9 cellular contexts compared by ENCODE assay signal in genomic region chr16:29993903-29994612, GRCh38. TPM values are rescaled to one million over a fixed set of nuclear protein-coding genes. Genes with fewer than 3 reads are reported as not detected.
DNase-seq lines count a peak whose midpoint lies in the region; ATAC-seq, FAIRE-seq and TF ChIP-seq lines count a peak whose summit lies in the region.
"Had no signal": no experiment of that assay in that cellular context is flagged by ENCODE, and none has a peak within 500 bp of the region (broad histone marks: within the 10 kb centered on the region; RNA-seq: fewer than 3 reads in every experiment).

No MANE protein-coding gene starts in this region.

- no peak overlapping the region for H3K4ac ChIP-seq in H1 (replicated peaks; ENCODE audit: insufficient read length, low read depth, low read length)

- H3K9me2 ChIP-seq in OCI-LY7 (ENCODE audit: insufficient read depth, low read length), result no peaks in the 10 kb centered on the region

- TF ChIP-seq POLR2A in H1 (IDR thresholded peaks at IDR 0.05; ENCODE audit: control extremely low read depth in 1 of 2, low read depth in 2 of 2, low read length in 2 of 2), result no peak

- H4K8ac ChIP-seq in H1 (ENCODE audit: extremely low read depth, insufficient read depth, low read length), result no peak overlapping the region

- H3K79me2 ChIP-seq in OCI-LY7 (ENCODE audit: insufficient read depth, low read depth, low read length) (peaks cover 12% of the 10 kb centered on the region; the same call in 1 of the 2 replicates), H1 (ENCODE audit: control insufficient read depth in 1 of 2, insufficient read depth in 2 of 2, low read length in 2 of 2) (peaks cover 0 to 7% of the 10 kb centered on the region in 2 experiments; a peak in 1 of 4 replicates)

- H2BK12ac ChIP-seq in H1 (ENCODE audit: low read depth, low read length), result no peak overlapping the region

- no peak overlapping the region for H4K5ac ChIP-seq in H1 (ENCODE audit: insufficient read length, low read depth, low read length)

- TF ChIP-seq EP300 in H1 (IDR thresholded peaks at IDR 0.05; ENCODE audit: borderline replicate concordance in 1 of 2, low read depth in 2 of 2, low read length in 2 of 2), result no peak

- intact Hi-C loops in OCI-LY7 (cut with micrococcal nuclease; ENCODE audit: unreplicated experiment) (loop anchor here (10.0 kb wide), 1 partner anchor 381 kb away; the partner anchor contains the start of genes MYL11 and TBC1D10B), psoas muscle (cut with DNase I) (loop anchor here (1.0 to 2.0 kb wide), 2 partner anchors 18 to 19 kb away; no protein-coding TSS in a partner anchor)

- peak overlapping the region; percentile 44; the same call in 1 of the 2 replicates for H2AK5ac ChIP-seq in H1 (ENCODE audit: low read depth, low read length)

- no peak overlapping the region for H2BK5ac ChIP-seq in H1 (ENCODE audit: low read depth, low read length)

- BruUV-seq in OCI-LY7 (replicated peaks; lab: Mats Ljungman, UMichigan), result TSS peak; percentile 88

- peak overlapping the region; percentile 90 for H3K27ac ChIP-seq in OCI-LY7 (ENCODE audit: low read depth, low read length, poor library complexity, severe bottlenecking)
- no peak overlapping the region for H3K27ac ChIP-seq in H1 (ENCODE audit: low read depth, low read length)
- peak overlapping the region; percentile 99 for H3K27ac ChIP-seq in psoas muscle

- no peak overlapping the region for H2AFZ ChIP-seq in OCI-LY7 (ENCODE audit: low read length)
- no peak overlapping the region for H2AFZ ChIP-seq in H1 (ENCODE audit: low read length)

- H4K20me1 ChIP-seq in OCI-LY7 (ENCODE audit: insufficient read depth, low read length) (no peaks in the 10 kb centered on the region), H1 (replicated peaks in 1 of 2; ENCODE audit: control insufficient read depth in 1 of 2, insufficient read depth in 2 of 2, low read length in 2 of 2) (no peaks in the 10 kb centered on the region)

- H3K9me3 ChIP-seq in OCI-LY7 (ENCODE audit: low read length) (no peaks in the 10 kb centered on the region), H1 (ENCODE audit: insufficient read depth in 2 of 2, low read depth in 1 of 2, low read length in 1 of 2) (no peaks in the 10 kb centered on the region), psoas muscle (no peaks in the 10 kb centered on the region)

- H3K4me1 ChIP-seq in OCI-LY7 (ENCODE audit: insufficient read depth, low read length, poor library complexity, severe bottlenecking) (peaks cover 27% of the 10 kb centered on the region), H1 (replicated peaks in 1 of 4; ENCODE audit: control insufficient read depth in 3 of 4, insufficient read depth in 4 of 4, low read length in 3 of 4) (peaks cover 0 to 8% (median 3%) of the 10 kb centered on the region in 4 experiments; a peak in 4 of 7 replicates), psoas muscle (peaks cover 21% of the 10 kb centered on the region)

- H2BK120ac ChIP-seq in H1 (replicated peaks; ENCODE audit: low read depth, low read length), result no peak overlapping the region

- no peak for TF ChIP-seq RAD21 in H1 (IDR thresholded peaks at IDR 0.05 in 1 of 2, conservative IDR thresholded peaks at IDR 0.05 in 1 of 2; ENCODE audit: low read depth in 2 of 2, low read length in 2 of 2)

- peak overlapping the region; percentile 88 for H3K4me2 ChIP-seq in OCI-LY7 (ENCODE audit: low read length)
- peak overlapping the region in 1 of 2 experiments; percentile 78; a peak in 2 of 4 replicates for H3K4me2 ChIP-seq in H1 (ENCODE audit: insufficient read depth in 1 of 2, low read depth in 2 of 2, low read length in 2 of 2)

- no peak overlapping the region for H2BK20ac ChIP-seq in H1 (ENCODE audit: low read length)

- peaks cover 3% of the 10 kb centered on the region; the same call in 1 of the 2 replicates for H3K79me1 ChIP-seq in H1 (ENCODE audit: low read depth, low read length)

- no peak for ATAC-seq in psoas muscle

- no peaks in the 10 kb centered on the region for H3K27me3 ChIP-seq in H1 (replicated peaks in 1 of 4; ENCODE audit: control insufficient read depth in 3 of 4, extremely low read depth in 1 of 4, insufficient read depth in 3 of 4, low read length in 3 of 4)
- no peaks in the 10 kb centered on the region for H3K27me3 ChIP-seq in psoas muscle (ENCODE audit: insufficient read depth in 3 of 3, low read length in 2 of 3)

- no peak overlapping the region for H2BK15ac ChIP-seq in H1 (ENCODE audit: low read length)

- FAIRE-seq in H1 (lab: Jason Lieb, UNC), result no peak

- H3K23me2 ChIP-seq in H1 (ENCODE audit: low read depth, low read length), result peaks cover 9% of the 10 kb centered on the region; the same call in 1 of the 2 replicates

- H4K91ac ChIP-seq in H1 (replicated peaks; ENCODE audit: insufficient read length, low read length), result no peak overlapping the region

- no peak overlapping the region for H3K56ac ChIP-seq in H1 (replicated peaks; ENCODE audit: insufficient read length, low read depth, low read length)

- H3K36me3 ChIP-seq in OCI-LY7 (ENCODE audit: insufficient read depth, low read length) (peaks cover 71% of the 10 kb centered on the region), H1 (ENCODE audit: control insufficient read depth in 2 of 4, insufficient read depth in 4 of 4, low read length in 3 of 4) (peaks cover 0 to 22% (median 3%) of the 10 kb centered on the region in 4 experiments; a peak in 6 of 8 replicates), psoas muscle (ENCODE audit: insufficient read depth in 1 of 2, low read depth in 1 of 2) (peaks cover 3 to 61% of the 10 kb centered on the region in 2 donors)

- 83% methylated on average over 8 of the region's 9 CpGs; no CpG with 5 or more reads in 1 of the 2 experiments for WGBS in H1 (ENCODE audit: extremely low coverage in 1 of 2, insufficient coverage in 1 of 2, insufficient read length in 1 of 2, insufficient replicate concordance in 2 of 2, low coverage in 1 of 2, low lambda C conversion rate in 2 of 2, missing lambda C conversion rate in 1 of 2), 2 experiments
- 79 to 91% (median 82%) methylated on average over 9 of the region's 9 CpGs for WGBS in psoas muscle, 3 donors

- H3K18ac ChIP-seq in H1 (ENCODE audit: extremely low read depth, low read length), result no peak overlapping the region

- H3K14ac ChIP-seq in H1 (ENCODE audit: insufficient read length), result no peak overlapping the region

- TF ChIP-seq CTCF in GM12864 (IDR thresholded peaks at IDR 0.05; ENCODE audit: low read depth, low read length, missing control alignments) (no peak), OCI-LY7 (conservative IDR thresholded peaks at IDR 0.05; ENCODE audit: low read length) (no peak), H1 (IDR thresholded peaks at IDR 0.05; ENCODE audit: control extremely low read depth in 1 of 3, insufficient read depth in 1 of 3, low read depth in 1 of 3, low read length in 3 of 3) (no peak), psoas muscle (IDR thresholded peaks at IDR 0.05) (no peak)

- H3K4me3 ChIP-seq in GM12864 (ENCODE audit: low read depth, low read length), result peak overlapping the region; percentile 80; the same call in 1 of the 2 replicates
- H3K4me3 ChIP-seq in OCI-LY7 (ENCODE audit: low read depth, low read length, poor library complexity, severe bottlenecking), result peak overlapping the region; percentile 85
- peak overlapping the region; percentile 75 to 91 (median 80); a peak in 5 of 8 replicates for H3K4me3 ChIP-seq in H1 (ENCODE audit: extremely low read depth in 1 of 4, insufficient read depth in 2 of 4, low read depth in 3 of 4, low read length in 4 of 4)
- peak overlapping the region; percentile 86 for H3K4me3 ChIP-seq in psoas muscle

- no peak overlapping the region; a peak in 1 of 7 replicates for H3K9ac ChIP-seq in H1 (replicated peaks in 1 of 4; ENCODE audit: extremely low read depth in 1 of 4, low read depth in 3 of 4, low read length in 3 of 4)

- no peak overlapping the region for H3K23ac ChIP-seq in H1 (ENCODE audit: insufficient read length)

- POLR2A ChIA-PET in OCI-LY7 (lab: Charles Lee), result interaction anchor here (1.3 to 2.9 kb wide), 3 partner anchors 21 to 68 kb away, joined by 4 to 11 read pairs (median 5); partner anchors contain the start of genes KCTD13, TAOK2 and TMEM219
- POLR2A ChIA-PET in H1 (lab: Charles Lee; ENCODE audit: partially characterized antibody), result interaction anchor here (0.7 to 5.5 kb wide), 16 partner anchors 11 to 204 kb away, joined by 3 to 34 read pairs (median 4); partner anchors contain the start of genes ASPHD1, C16orf92, CDIPT and DOC2A

- CTCF ChIA-PET in OCI-LY7 (lab: Charles Lee; ENCODE audit: unreplicated experiment), result no interaction called here
- CTCF ChIA-PET in H1 (lab: Charles Lee; ENCODE audit: partially characterized antibody), result interaction anchor here (0.9 to 2.5 kb wide), 5 partner anchors 10 to 37 kb away, joined by 3 to 9 read pairs (median 3); partner anchors contain the start of genes C16orf92 and TLCD3B

- DNase-seq in GM12864 (ENCODE audit: low read depth) (no peak), OCI-LY7 (ENCODE audit: low spot score) (no peak), H1 (ENCODE audit: low read depth in 1 of 2, low spot score in 2 of 2) (no peak), psoas muscle (no peak), NCI-H1436 (lab: John Stamatoyannopoulos, UW) (no peak), NCI-H748 treated with DMSO at 0.1 percent for 48 hours (lab: John Stamatoyannopoulos, UW) (no peak), DMS79 (lab: John Stamatoyannopoulos, UW) (no peak), kidney glomerular epithelial cell (lab: John Stamatoyannopoulos, UW) (no peak)

RNA-seq across cellular contexts. Expression of gene HIRIP3, which starts 1.4 kb away (rescaled TPM):
- total RNA-seq in OCI-LY7 (2014; rRNA removed; shearing (Covaris generic)), result 54.4 and 60.4 TPM in 2 replicates
- 43.2 and 52.3 TPM in 2 replicates for total RNA-seq in OCI-LY7 (2022)
- 17.7 and 18.5 TPM in 2 replicates for total RNA-seq in H1 (2021; fragmentation: NEBNext Ultra II Directional; extraction: Animal tissue kit (Norgen Biotek cat#: 25700))
- 11.9 and 14.0 TPM in 2 replicates for polyA plus RNA-seq in H1 (2011; rRNA removed)
- polyA plus RNA-seq in H1 (2011; cell fraction: cytosol; rRNA removed), result 12.8 TPM
- 15.7 TPM for polyA plus RNA-seq in H1 (2011; cell fraction: nucleus; rRNA removed)
- polyA plus RNA-seq in H1 (2012, experiment 1 of 2), result 12.4 to 18.3 TPM (median 16.7 TPM) in 4 replicates
- polyA plus RNA-seq in H1 (2012, experiment 2 of 2), result 7.1 TPM
- 13.8 TPM for polyA plus RNA-seq in H1 (2013, experiment 1 of 2)
- polyA plus RNA-seq in H1 (2013, experiment 2 of 2), result 12.4 TPM
- polyA minus RNA-seq in H1 (2011; rRNA and poly(A)+ RNA removed), result 2.1 and 3.8 TPM in 2 replicates
- 5.5 TPM for polyA minus RNA-seq in H1 (2011; cell fraction: cytosol; rRNA and poly(A)+ RNA removed)
- polyA minus RNA-seq in H1 (2011; cell fraction: nucleus; rRNA and poly(A)+ RNA removed), result 5.2 TPM
- total RNA-seq in psoas muscle, result 10 to 100 TPM; 18.9 to 22.0 (median 20.7) TPM
- 10 to 100 TPM; 18.5 to 62.5 (median 23.1) TPM for polyA plus RNA-seq in psoas muscle

RNA-seq across cellular contexts. Expression of gene INO80E, which starts 2.0 kb away (rescaled TPM):
- total RNA-seq in OCI-LY7 (2014; rRNA removed; shearing (Covaris generic)), result 88.0 and 94.7 TPM in 2 replicates
- total RNA-seq in OCI-LY7 (2022) (129 and 140 TPM in 2 replicates), psoas muscle (10 to 100 TPM; 30.5 to 43.3 (median 34.1) TPM)
- 91.2 and 92.7 TPM in 2 replicates for total RNA-seq in H1 (2021; fragmentation: NEBNext Ultra II Directional; extraction: Animal tissue kit (Norgen Biotek cat#: 25700))
- polyA plus RNA-seq in H1 (2011; rRNA removed) (43.0 and 110 TPM in 2 replicates), psoas muscle (10 to 100 TPM; 59.8 to 86.9 (median 77.3) TPM)
- 48.7 TPM for polyA plus RNA-seq in H1 (2011; cell fraction: cytosol; rRNA removed)
- 55.1 TPM for polyA plus RNA-seq in H1 (2011; cell fraction: nucleus; rRNA removed)
- 68.1 to 75.5 TPM (median 72.4 TPM) in 4 replicates for polyA plus RNA-seq in H1 (2012, experiment 1 of 2)
- 83.4 TPM for polyA plus RNA-seq in H1 (2012, experiment 2 of 2)
- 70.3 TPM for polyA plus RNA-seq in H1 (2013, experiment 1 of 2)
- polyA plus RNA-seq in H1 (2013, experiment 2 of 2), result 69.2 TPM
- polyA minus RNA-seq in H1 (2011; rRNA and poly(A)+ RNA removed), result 10.5 and 12.6 TPM in 2 replicates
- polyA minus RNA-seq in H1 (2011; cell fraction: cytosol; rRNA and poly(A)+ RNA removed), result 27.1 TPM
- polyA minus RNA-seq in H1 (2011; cell fraction: nucleus; rRNA and poly(A)+ RNA removed), result 19.5 TPM

RNA-seq across cellular contexts. Expression of gene DOC2A, which starts 16.8 kb away (rescaled TPM):
- total RNA-seq in OCI-LY7 (2014; rRNA removed; shearing (Covaris generic)), result not detected in 2 replicates
- total RNA-seq in OCI-LY7 (2022) (0.31 and 0.91 TPM in 2 replicates), psoas muscle (under 1 TPM in 2 of 4 donors, not detected in 2; 0.11 to 0.51 TPM)
- 10.3 and 13.9 TPM in 2 replicates for total RNA-seq in H1 (2021; fragmentation: NEBNext Ultra II Directional; extraction: Animal tissue kit (Norgen Biotek cat#: 25700))
- polyA plus RNA-seq in H1 (2011; rRNA removed) (20.7 and 34.2 TPM in 2 replicates), psoas muscle (under 1 TPM; 0.13 to 0.20 (median 0.15) TPM)
- polyA plus RNA-seq in H1 (2011; cell fraction: cytosol; rRNA removed), result 30.1 TPM
- polyA plus RNA-seq in H1 (2011; cell fraction: nucleus; rRNA removed), result 96.3 TPM
- polyA plus RNA-seq in H1 (2012, experiment 1 of 2), result 10.0 to 14.2 TPM (median 11.8 TPM) in 4 replicates
- polyA plus RNA-seq in H1 (2012, experiment 2 of 2), result 7.4 TPM
- polyA plus RNA-seq in H1 (2013, experiment 1 of 2), result 10.4 TPM
- 9.1 TPM for polyA plus RNA-seq in H1 (2013, experiment 2 of 2)
- polyA minus RNA-seq in H1 (2011; rRNA and poly(A)+ RNA removed), result 4.7 and 9.9 TPM in 2 replicates
- 13.5 TPM for polyA minus RNA-seq in H1 (2011; cell fraction: cytosol; rRNA and poly(A)+ RNA removed)
- polyA minus RNA-seq in H1 (2011; cell fraction: nucleus; rRNA and poly(A)+ RNA removed), result 10.6 TPM

RNA-seq across cellular contexts. Expression of gene TAOK2, which starts 20.4 kb away (rescaled TPM):
- total RNA-seq in OCI-LY7 (2014; rRNA removed; shearing (Covaris generic)), result 31.7 and 33.3 TPM in 2 replicates
- total RNA-seq in OCI-LY7 (2022) (45.0 and 46.8 TPM in 2 replicates), psoas muscle (10 to 100 TPM; 18.6 to 28.6 (median 22.0) TPM)
- 32.6 and 34.2 TPM in 2 replicates for total RNA-seq in H1 (2021; fragmentation: NEBNext Ultra II Directional; extraction: Animal tissue kit (Norgen Biotek cat#: 25700))
- polyA plus RNA-seq in H1 (2011; rRNA removed) (13.5 and 18.0 TPM in 2 replicates), psoas muscle (10 to 100 TPM; 15.7 to 30.2 (median 21.8) TPM)
- polyA plus RNA-seq in H1 (2011; cell fraction: cytosol; rRNA removed), result 20.1 TPM
- 52.1 TPM for polyA plus RNA-seq in H1 (2011; cell fraction: nucleus; rRNA removed)
- 17.4 to 25.3 TPM (median 24.0 TPM) in 4 replicates for polyA plus RNA-seq in H1 (2012, experiment 1 of 2)
- polyA plus RNA-seq in H1 (2012, experiment 2 of 2), result 16.7 TPM
- 16.8 TPM for polyA plus RNA-seq in H1 (2013, experiment 1 of 2)
- polyA plus RNA-seq in H1 (2013, experiment 2 of 2), result 16.0 TPM
- 19.1 and 19.9 TPM in 2 replicates for polyA minus RNA-seq in H1 (2011; rRNA and poly(A)+ RNA removed)
- 20.4 TPM for polyA minus RNA-seq in H1 (2011; cell fraction: cytosol; rRNA and poly(A)+ RNA removed)
- polyA minus RNA-seq in H1 (2011; cell fraction: nucleus; rRNA and poly(A)+ RNA removed), result 21.0 TPM

RNA-seq across cellular contexts. Expression of gene C16orf92, which starts 28.9 kb away (rescaled TPM):
- not detected in 2 replicates for total RNA-seq in OCI-LY7 (2014; rRNA removed; shearing (Covaris generic))
- total RNA-seq in OCI-LY7 (2022) (not detected in 2 replicates), psoas muscle (not detected)
- total RNA-seq in H1 (2021; fragmentation: NEBNext Ultra II Directional; extraction: Animal tissue kit (Norgen Biotek cat#: 25700)), result not detected in 2 replicates
- polyA plus RNA-seq in H1 (2011; rRNA removed) (not detected in 2 replicates), psoas muscle (not detected)
- not detected for polyA plus RNA-seq in H1 (2011; cell fraction: cytosol; rRNA removed)
- not detected for polyA plus RNA-seq in H1 (2011; cell fraction: nucleus; rRNA removed)
- 0.42 to 1.2 TPM (median 0.98 TPM) in 3 of 4 replicates, not detected in the other for polyA plus RNA-seq in H1 (2012, experiment 1 of 2)
- polyA plus RNA-seq in H1 (2012, experiment 2 of 2), result not detected
- not detected for polyA plus RNA-seq in H1 (2013, experiment 1 of 2)
- not detected for polyA plus RNA-seq in H1 (2013, experiment 2 of 2)
- not detected in 2 replicates for polyA minus RNA-seq in H1 (2011; rRNA and poly(A)+ RNA removed)
- polyA minus RNA-seq in H1 (2011; cell fraction: cytosol; rRNA and poly(A)+ RNA removed), result not detected
- not detected for polyA minus RNA-seq in H1 (2011; cell fraction: nucleus; rRNA and poly(A)+ RNA removed)
- total RNA-seq: right cardiac atrium had no signal
- polyA plus RNA-seq: right cardiac atrium had no signal
